8 cellular contexts compared by ENCODE assay signal in genomic region chr5:151079838-151080619, GRCh38. TPM values are rescaled to one million over a fixed set of nuclear protein-coding genes. Genes with fewer than 3 reads are reported as not detected.
A peak's percentile ranks its signal among the peaks of the same experiment; 100 is the strongest.
DNase-seq lines count a peak whose midpoint lies in the region; ATAC-seq and TF ChIP-seq lines count a peak whose summit lies in the region.

No MANE protein-coding gene starts in this region.

- H3K4me3 ChIP-seq in Jurkat, Clone E6-1 (ENCODE audit: low read length): peak overlapping the region; percentile 84

- no peaks in the 10 kb centered on the region for H3K27me3 Mint-ChIP-seq in activated naive CD8-positive, alpha-beta T cell treated with anti-CD3 and anti-CD28 coated beads, Interleukin-2, amount 10 ng/mL, durations not matched to agents 7 days and 5 days
- no peaks in the 10 kb centered on the region for H3K27me3 Mint-ChIP-seq in stimulated activated memory B cell treated with anti-CD40 and anti-IgM and Interleukin-4, amounts not matched to agents 10 μg/mL and 1 μg/mL and 100 μg/mL, for 72 hours

- DNase-seq in EH (ENCODE audit: low read depth) (peak; percentile 88), inferior parietal cortex (ENCODE audit: extremely low spot score) (peak; percentile 40), HEK293T (ENCODE audit: extremely low spot score) (no peak)
- no peak for DNase-seq in Jurkat, Clone E6-1 (ENCODE audit: low read depth, low spot score)
- DNase-seq in activated naive CD8-positive, alpha-beta T cell treated with anti-CD3 and anti-CD28 coated beads, Interleukin-2, amount 10 ng/mL, durations not matched to agents 7 days and 5 days: no peak

- H3K27ac Mint-ChIP-seq in activated naive CD8-positive, alpha-beta T cell treated with anti-CD3 and anti-CD28 coated beads, Interleukin-2, amount 10 ng/mL, durations not matched to agents 7 days and 5 days: peak overlapping the region; percentile 72
- peak overlapping the region; percentile 88 for H3K27ac Mint-ChIP-seq in stimulated activated memory B cell treated with anti-CD40 and anti-IgM and Interleukin-4, amounts not matched to agents 10 μg/mL and 1 μg/mL and 100 μg/mL, for 72 hours

- peaks cover 61% of the 10 kb centered on the region for H3K4me1 Mint-ChIP-seq in activated naive CD8-positive, alpha-beta T cell treated with anti-CD3 and anti-CD28 coated beads, Interleukin-2, amount 10 ng/mL, durations not matched to agents 7 days and 5 days
- peaks cover 83% of the 10 kb centered on the region for H3K4me1 Mint-ChIP-seq in stimulated activated memory B cell treated with anti-CD40 and anti-IgM and Interleukin-4, amounts not matched to agents 10 μg/mL and 1 μg/mL and 100 μg/mL, for 72 hours

- POLR2A ChIA-PET in activated naive CD8-positive, alpha-beta T cell treated with anti-CD3 and anti-CD28 coated beads, Interleukin-2, amount 10 ng/mL, durations not matched to agents 7 days and 5 days (lab: Charles Lee): interaction anchor here (0.6 to 3.3 kb wide), 4 partner anchors 10 to 78 kb away, joined by 3 to 11 read pairs (median 6); no protein-coding TSS in a partner anchor
- POLR2A ChIA-PET in HEK293T (lab: Yijun Ruan, JAX): interaction anchor here (0.6 to 2.3 kb wide), 4 partner anchors 10 to 172 kb away, joined by 3 to 20 read pairs (median 6); partner anchors contain the start of gene GM2A

- no peak for ATAC-seq in activated naive CD8-positive, alpha-beta T cell treated with anti-CD3 and anti-CD28 coated beads, Interleukin-2, amount 10 ng/mL, durations not matched to agents 7 days and 5 days (ENCODE audit: low read depth)
- no peak for ATAC-seq in stimulated activated memory B cell treated with anti-CD40 and anti-IgM and Interleukin-4, amounts not matched to agents 10 μg/mL and 1 μg/mL and 100 μg/mL, for 72 hours
- ATAC-seq in HG03095 (IDR thresholded peaks at IDR 0.05; ENCODE audit: unreplicated experiment): no peak
- no peak for ATAC-seq in GM18873 (IDR thresholded peaks at IDR 0.05; ENCODE audit: low FRiP score, unreplicated experiment)

- H3K4me3 Mint-ChIP-seq in activated naive CD8-positive, alpha-beta T cell treated with anti-CD3 and anti-CD28 coated beads, Interleukin-2, amount 10 ng/mL, durations not matched to agents 7 days and 5 days: peak overlapping the region; percentile 92
- peak overlapping the region; percentile 85 for H3K4me3 Mint-ChIP-seq in stimulated activated memory B cell treated with anti-CD40 and anti-IgM and Interleukin-4, amounts not matched to agents 10 μg/mL and 1 μg/mL and 100 μg/mL, for 72 hours

- no peaks in the 10 kb centered on the region for H3K9me3 Mint-ChIP-seq in activated naive CD8-positive, alpha-beta T cell treated with anti-CD3 and anti-CD28 coated beads, Interleukin-2, amount 10 ng/mL, durations not matched to agents 7 days and 5 days
- no peaks in the 10 kb centered on the region for H3K9me3 Mint-ChIP-seq in stimulated activated memory B cell treated with anti-CD40 and anti-IgM and Interleukin-4, amounts not matched to agents 10 μg/mL and 1 μg/mL and 100 μg/mL, for 72 hours

- CTCF ChIA-PET in HEK293T (lab: Yijun Ruan, JAX): interaction anchor here (0.6 to 3.8 kb wide), 2 partner anchors 15 to 28 kb away, joined by 6 to 18 read pairs; no protein-coding TSS in a partner anchor

- H3K36me3 Mint-ChIP-seq in activated naive CD8-positive, alpha-beta T cell treated with anti-CD3 and anti-CD28 coated beads, Interleukin-2, amount 10 ng/mL, durations not matched to agents 7 days and 5 days: peaks cover 30% of the 10 kb centered on the region
- peaks cover 75% of the 10 kb centered on the region for H3K36me3 Mint-ChIP-seq in stimulated activated memory B cell treated with anti-CD40 and anti-IgM and Interleukin-4, amounts not matched to agents 10 μg/mL and 1 μg/mL and 100 μg/mL, for 72 hours

TF ChIP-seq in HEK293T, 16 proteins besides CTCF, POLR2A, EP300 and RAD21:
- TF ChIP-seq HDGF (IDR thresholded peaks at IDR 0.05; ENCODE audit: borderline replicate concordance) (no peak), ARNT (IDR thresholded peaks at IDR 0.05) (no peak), TARDBP (IDR thresholded peaks at IDR 0.05) (no peak), L3MBTL2 (conservative IDR thresholded peaks at IDR 0.05) (no peak), FOXA1 (IDR thresholded peaks at IDR 0.05) (no peak), LEF1 (IDR thresholded peaks at IDR 0.05; ENCODE audit: borderline replicate concordance) (no peak), FOXK2 (IDR thresholded peaks at IDR 0.05) (no peak), NFRKB (IDR thresholded peaks at IDR 0.05) (no peak), BHLHE40 (IDR thresholded peaks at IDR 0.05; ENCODE audit: borderline replicate concordance) (no peak), FOXM1 (IDR thresholded peaks at IDR 0.05; ENCODE audit: borderline replicate concordance) (no peak), SUZ12 (IDR thresholded peaks at IDR 0.05) (no peak), ZNF384 (IDR thresholded peaks at IDR 0.05) (no peak), SP1 (IDR thresholded peaks at IDR 0.05) (no peak)
TF ChIP-seq in HEK293T: peak in this region for 0.

RNA-seq across cellular contexts. Expression of gene TNIP1, which starts 0.8 kb away (rescaled TPM):
- 58.1 TPM for polyA plus RNA-seq in Jurkat, Clone E6-1 (2012; ENCODE audit: insufficient read depth, insufficient read length)
- 100 to 1,000 TPM; 172 to 176 TPM for total RNA-seq in activated naive CD8-positive, alpha-beta T cell treated with anti-CD3 and anti-CD28 coated beads, Interleukin-2, amount 10 ng/mL, durations not matched to agents 7 days and 5 days

RNA-seq across cellular contexts. Expression of gene GPX3, which starts 59.6 kb away (rescaled TPM):
- not detected for polyA plus RNA-seq in Jurkat, Clone E6-1 (2012; ENCODE audit: insufficient read depth, insufficient read length)
- total RNA-seq in activated naive CD8-positive, alpha-beta T cell treated with anti-CD3 and anti-CD28 coated beads, Interleukin-2, amount 10 ng/mL, durations not matched to agents 7 days and 5 days: not detected

Comparison
In these comparisons a context has a peak if more than half of its experiments do, and no peak if none do; other contexts are left out.
1. DNase-seq: peak in EH (single experiment) and inferior parietal cortex (single experiment); none in Jurkat, Clone E6-1 (single experiment), activated naive CD8-positive, alpha-beta T cell treated with anti-CD3 and anti-CD28 coated beads, Interleukin-2, amount 10 ng/mL, durations not matched to agents 7 days and 5 days (single experiment) and HEK293T (single experiment).